Comparison of ENCODE assay signal across 1 cellular context in genomic region chr1:93345633-93346471, GRCh38.
A peak's percentile ranks its signal among the peaks of the same experiment; 100 is the strongest.
TF ChIP-seq lines count a peak whose summit lies in the region.

DR1 (plus strand) TSS chr1:93345907; CDS start chr1:93346646, 739 bp downstream.

TF ChIP-seq in GM23338, 12 proteins besides CTCF, POLR2A, EP300 and RAD21 (continued from another document):
- TF ChIP-seq ZNF462 (CRISPR knock-in tag; IDR thresholded peaks at IDR 0.05) (no peak), ETS1 (IDR thresholded peaks at IDR 0.05) (peak; percentile 87), CREB1 (CRISPR knock-in tag; IDR thresholded peaks at IDR 0.05; ENCODE audit: low read depth) (no peak), REST (IDR thresholded peaks at IDR 0.05; ENCODE audit: unreplicated experiment) (no peak), STAT1 (IDR thresholded peaks at IDR 0.05; ENCODE audit: unreplicated experiment) (no peak)
